Comparison of ENCODE assay signal across 8 cellular contexts in the genomic region with DNA sequence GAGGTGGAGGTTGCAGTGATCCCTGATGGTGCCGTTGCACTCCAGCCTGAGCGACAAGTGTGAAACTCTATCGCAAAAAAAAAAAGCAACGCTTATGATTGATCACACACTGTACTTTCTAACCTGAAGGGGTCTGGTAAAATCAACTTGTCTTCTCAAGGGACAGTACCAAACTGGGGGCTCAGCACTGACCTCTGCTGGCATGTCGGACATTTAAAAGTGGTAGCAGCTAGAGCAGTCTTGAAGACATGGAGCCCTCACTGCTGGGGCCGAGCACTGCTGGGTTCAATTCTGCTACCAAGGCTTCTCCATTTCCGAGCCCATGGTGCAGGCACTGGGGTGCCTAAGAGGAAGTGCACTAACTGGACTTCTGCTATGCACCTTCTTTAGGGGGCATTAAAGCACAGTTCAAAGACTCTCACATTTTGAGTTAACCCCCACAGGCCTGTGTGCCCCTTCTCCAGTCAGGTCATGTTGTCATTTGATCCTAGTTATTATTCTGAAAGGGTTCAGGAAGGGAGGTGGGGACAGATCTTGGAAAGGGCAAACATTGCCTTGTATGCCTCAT. TPM values are rescaled to one million over a fixed set of nuclear protein-coding genes. Genes with fewer than 3 reads are reported as not detected.
A peak's percentile ranks its signal among the peaks of the same experiment; 100 is the strongest.
DNase-seq lines count a peak whose midpoint lies in the region; ATAC-seq and TF ChIP-seq lines count a peak whose summit lies in the region.

No MANE protein-coding gene starts in this region.

- H2BK120ac ChIP-seq in IMR-90 (ENCODE audit: low read depth, low read length) = no peak overlapping the region

- H3K14ac ChIP-seq in IMR-90 (replicated peaks; ENCODE audit: low read depth, low read length) = no peak overlapping the region

- no peak overlapping the region for H3K18ac ChIP-seq in IMR-90 (ENCODE audit: low read depth, low read length)

- no peak overlapping the region for H4K8ac ChIP-seq in IMR-90 (ENCODE audit: low read depth in 2 of 2, low read length in 2 of 2)

- TF ChIP-seq CTCF in IMR-90 (conservative IDR thresholded peaks at IDR 0.05; ENCODE audit: low read depth, low read length) (peak; percentile 35), kidney epithelial cell (IDR thresholded peaks at IDR 0.05; ENCODE audit: insufficient read depth, low read length, poor library complexity, severe bottlenecking) (peak; percentile 25), thyroid gland (IDR thresholded peaks at IDR 0.05) (peak in 3 of 6 experiments; percentile 25 to 49 (median 32))

- H3K9ac ChIP-seq in IMR-90 (ENCODE audit: low read depth, low read length) = no peak overlapping the region

- peak; percentile 36 for ATAC-seq in activated CD8-positive, alpha-beta memory T cell treated with anti-CD3 and anti-CD28 coated beads, Interleukin-2, amount 10 ng/mL, durations not matched to agents 7 days and 5 days
- no peak for ATAC-seq in IMR-90 (ENCODE audit: low read depth)
- peak; percentile 52 for ATAC-seq in activated CD8-positive, alpha-beta T cell treated with anti-CD3 and anti-CD28 coated beads, Interleukin-2, amount 10 ng/mL, durations not matched to agents 7 days and 5 days

- H4K20me1 ChIP-seq in IMR-90 (ENCODE audit: insufficient read depth, low read length) = no peaks in the 10 kb centered on the region

- H3K4me3 ChIP-seq in IMR-90 (ENCODE audit: insufficient read depth, low read depth, low read length) (no peak overlapping the region), kidney epithelial cell (ENCODE audit: low read depth, low read length) (no peak overlapping the region), thyroid gland (replicated peaks in 1 of 3) (no peak overlapping the region)

- CTCF ChIA-PET in activated CD8-positive, alpha-beta memory T cell treated with anti-CD3 and anti-CD28 coated beads, Interleukin-2, amount 10 ng/mL, durations not matched to agents 7 days and 5 days (lab: Charles Lee) = interaction anchor here (3.5 to 6.7 kb wide), 2 partner anchors 67 to 194 kb away, joined by 18 to 102 read pairs; no protein-coding TSS in a partner anchor
- CTCF ChIA-PET in IMR-90 (lab: Yijun Ruan, JAX) = interaction anchor here (0.7 kb wide), 2 partner anchors 63 to 67 kb away, joined by 5 to 7 read pairs; no protein-coding TSS in a partner anchor
- CTCF ChIA-PET in activated CD8-positive, alpha-beta T cell treated with anti-CD3 and anti-CD28 coated beads, Interleukin-2, amount 10 ng/mL, durations not matched to agents 7 days and 5 days (lab: Charles Lee) = interaction anchor here (0.6 to 8.1 kb wide), 3 partner anchors 66 to 195 kb away, joined by 4 to 187 read pairs (median 47); no protein-coding TSS in a partner anchor

- H3K9me1 ChIP-seq in IMR-90 (ENCODE audit: insufficient read depth, low read length) = no peaks in the 10 kb centered on the region; the same call in 1 of the 2 replicates

- H3K27me3 ChIP-seq in IMR-90 (ENCODE audit: control insufficient read depth, insufficient read depth, low read length) (no peaks in the 10 kb centered on the region; the same call in 1 of the 2 replicates), kidney epithelial cell (ENCODE audit: control insufficient read depth, insufficient read depth, low read length) (no peaks in the 10 kb centered on the region), thyroid gland (no peaks in the 10 kb centered on the region)

- no peak overlapping the region for H4K5ac ChIP-seq in IMR-90 (ENCODE audit: low read depth, low read length)

- no peaks in the 10 kb centered on the region for H3K9me3 Mint-ChIP-seq in activated CD8-positive, alpha-beta memory T cell treated with anti-CD3 and anti-CD28 coated beads, Interleukin-2, amount 10 ng/mL, durations not matched to agents 7 days and 5 days (ENCODE audit: low read depth)
- no peaks in the 10 kb centered on the region for H3K9me3 Mint-ChIP-seq in activated CD8-positive, alpha-beta T cell treated with anti-CD3 and anti-CD28 coated beads, Interleukin-2, amount 10 ng/mL, durations not matched to agents 7 days and 5 days (ENCODE audit: insufficient read depth)

- no peak overlapping the region for H3K4me3 Mint-ChIP-seq in activated CD8-positive, alpha-beta memory T cell treated with anti-CD3 and anti-CD28 coated beads, Interleukin-2, amount 10 ng/mL, durations not matched to agents 7 days and 5 days
- no peak overlapping the region for H3K4me3 Mint-ChIP-seq in activated CD8-positive, alpha-beta T cell treated with anti-CD3 and anti-CD28 coated beads, Interleukin-2, amount 10 ng/mL, durations not matched to agents 7 days and 5 days

- H4K91ac ChIP-seq in IMR-90 (ENCODE audit: insufficient read depth, low read depth, low read length) = no peak overlapping the region

- H2BK5ac ChIP-seq in IMR-90 (ENCODE audit: low read depth, low read length, poor library complexity, severe bottlenecking) = no peak overlapping the region

- peaks cover 13% of the 10 kb centered on the region for H3K4me1 Mint-ChIP-seq in activated CD8-positive, alpha-beta memory T cell treated with anti-CD3 and anti-CD28 coated beads, Interleukin-2, amount 10 ng/mL, durations not matched to agents 7 days and 5 days
- peaks cover 17% of the 10 kb centered on the region for H3K4me1 Mint-ChIP-seq in activated CD8-positive, alpha-beta T cell treated with anti-CD3 and anti-CD28 coated beads, Interleukin-2, amount 10 ng/mL, durations not matched to agents 7 days and 5 days (ENCODE audit: low read depth)

- no peak overlapping the region for H3K27ac Mint-ChIP-seq in activated CD8-positive, alpha-beta memory T cell treated with anti-CD3 and anti-CD28 coated beads, Interleukin-2, amount 10 ng/mL, durations not matched to agents 7 days and 5 days
- no peak overlapping the region for H3K27ac Mint-ChIP-seq in activated CD8-positive, alpha-beta T cell treated with anti-CD3 and anti-CD28 coated beads, Interleukin-2, amount 10 ng/mL, durations not matched to agents 7 days and 5 days

- peak; percentile 53 for DNase-seq in activated CD8-positive, alpha-beta memory T cell treated with anti-CD3 and anti-CD28 coated beads, Interleukin-2, amount 10 ng/mL, durations not matched to agents 7 days and 5 days
- no peak for DNase-seq in activated CD8-positive, alpha-beta memory T cell treated with anti-CD3 and anti-CD28 coated beads for 24 hours
- no peak for DNase-seq in IMR-90
- peak; percentile 54 for DNase-seq in activated CD8-positive, alpha-beta T cell treated with anti-CD3 and anti-CD28 coated beads, Interleukin-2, amount 10 ng/mL, durations not matched to agents 7 days and 5 days
- no peak for DNase-seq in kidney epithelial cell (ENCODE audit: low read depth)
- peak; percentile 50 to 54 for DNase-seq in thyroid gland
- no peak for DNase-seq in HK-2 (ENCODE audit: unreplicated experiment)
- DNase-seq in COLO829 (ENCODE audit: low spot score) = no peak

- 17% methylated on average over 1 of the region's 7 CpGs; no CpG with 5 or more reads in 1 of the 2 experiments for WGBS in IMR-90 (ENCODE audit: extremely low coverage in 2 of 2, insufficient read length in 1 of 2), 2 experiments
- 60 to 70% methylated on average over 7 of the region's 7 CpGs for WGBS in thyroid gland, 2 donors

- H3K23ac ChIP-seq in IMR-90 (ENCODE audit: low read depth, low read length) = no peak overlapping the region

- BruUV-seq in IMR-90 (replicated peaks; lab: Mats Ljungman, UMichigan) = no TSS peak

- TF ChIP-seq RAD21 in IMR-90 (IDR thresholded peaks at IDR 0.05; ENCODE audit: low read length) = no peak

- H3K36me3 ChIP-seq in IMR-90 (ENCODE audit: control insufficient read depth, insufficient read depth, low read length) (no peaks in the 10 kb centered on the region), kidney epithelial cell (ENCODE audit: control insufficient read depth, insufficient read depth, low read length) (no peaks in the 10 kb centered on the region), thyroid gland (no peaks in the 10 kb centered on the region)

- H3K27me3 Mint-ChIP-seq in activated CD8-positive, alpha-beta memory T cell treated with anti-CD3 and anti-CD28 coated beads, Interleukin-2, amount 10 ng/mL, durations not matched to agents 7 days and 5 days = no peaks in the 10 kb centered on the region
- H3K27me3 Mint-ChIP-seq in activated CD8-positive, alpha-beta T cell treated with anti-CD3 and anti-CD28 coated beads, Interleukin-2, amount 10 ng/mL, durations not matched to agents 7 days and 5 days (ENCODE audit: low read depth) = no peaks in the 10 kb centered on the region

- 0 out of 2 replicates have a peak overlapping the region, but pooled peaks have one; percentile 7 for H2AK5ac ChIP-seq in IMR-90 (ENCODE audit: low read depth, low read length)

- H3K56ac ChIP-seq in IMR-90 (ENCODE audit: extremely low read depth, insufficient read depth, low read length) = no peak overlapping the region

- intact Hi-C loops in IMR-90 (cut with micrococcal nuclease) = loop anchor here (10.0 kb wide), 3 partner anchors 474 to 696 kb away; a partner anchor contains a TSS
- intact Hi-C loops in thyroid gland (cut with DNase I) = loop anchor here (5.0 kb wide), 1 partner anchor 193 kb away; no protein-coding TSS in a partner anchor

- no peak overlapping the region for H3K4ac ChIP-seq in IMR-90 (ENCODE audit: low read depth, low read length)

- no peaks in the 10 kb centered on the region for H3K36me3 Mint-ChIP-seq in activated CD8-positive, alpha-beta memory T cell treated with anti-CD3 and anti-CD28 coated beads, Interleukin-2, amount 10 ng/mL, durations not matched to agents 7 days and 5 days
- no peaks in the 10 kb centered on the region for H3K36me3 Mint-ChIP-seq in activated CD8-positive, alpha-beta T cell treated with anti-CD3 and anti-CD28 coated beads, Interleukin-2, amount 10 ng/mL, durations not matched to agents 7 days and 5 days (ENCODE audit: low read depth)

- H3K4me1 ChIP-seq in IMR-90 (ENCODE audit: control insufficient read depth, insufficient read depth, low read length) (peaks cover 10% of the 10 kb centered on the region), thyroid gland (no peaks in the 10 kb centered on the region)

- dilution Hi-C loops in IMR-90 (cut with HindIII; ENCODE audit: low sequenced_read_pairs, unreplicated experiment) = no loop called here

- H3K27ac ChIP-seq in IMR-90 (ENCODE audit: insufficient read depth, low read length) (no peak overlapping the region), thyroid gland (no peak overlapping the region)

- no peak for TF ChIP-seq POLR2A in IMR-90 (IDR thresholded peaks at IDR 0.05; ENCODE audit: low read depth, low read length)
- no peak for TF ChIP-seq POLR2A in thyroid gland (IDR thresholded peaks at IDR 0.05)

- no peak overlapping the region for H3K4me2 ChIP-seq in IMR-90 (ENCODE audit: low read depth, low read length)

- in situ Hi-C loops in IMR-90 (cut with MboI; ENCODE audit: low sequenced_read_pairs) = no loop called here

- POLR2A ChIA-PET in IMR-90 (lab: Charles Lee; ENCODE audit: unreplicated experiment) = no interaction called here
- POLR2A ChIA-PET in activated CD8-positive, alpha-beta T cell treated with anti-CD3 and anti-CD28 coated beads, Interleukin-2, amount 10 ng/mL, durations not matched to agents 7 days and 5 days (lab: Charles Lee) = no interaction called here

- H3K9me3 ChIP-seq in IMR-90 (ENCODE audit: control insufficient read depth, insufficient read depth, low read length) (no peaks in the 10 kb centered on the region), thyroid gland (no peaks in the 10 kb centered on the region)

- no peak overlapping the region for H2AK9ac ChIP-seq in IMR-90 (replicated peaks; ENCODE audit: low read depth, low read length, poor library complexity)

- no peaks in the 10 kb centered on the region for H3K79me1 ChIP-seq in IMR-90 (ENCODE audit: low read depth in 1 of 2, low read length in 2 of 2)

- no peak overlapping the region for H2BK15ac ChIP-seq in IMR-90 (ENCODE audit: low read depth, low read length)

- H2AFZ ChIP-seq in IMR-90 (replicated peaks; ENCODE audit: low read length, poor library complexity) = peak overlapping the region; percentile 60

- H2BK20ac ChIP-seq in IMR-90 (ENCODE audit: low read depth, low read length) = no peak overlapping the region

RNA-seq across cellular contexts. Expression of a gene that starts 26.4 kb away (rescaled TPM):
- total RNA-seq in activated CD8-positive, alpha-beta memory T cell treated with anti-CD3 and anti-CD28 coated beads, Interleukin-2, amount 10 ng/mL, durations not matched to agents 7 days and 5 days = 10 to 100 TPM; 10.6 to 21.5 TPM
- total RNA-seq in IMR-90 (2012; rRNA removed) (under 0.01 TPM in 1 of 2 replicates, not detected in the other), kidney epithelial cell (29.3 and 31.6 TPM in 2 replicates), thyroid gland (1 to 10 TPM in 2 of 4 donors, under 1 TPM in 2; 0.67 to 1.5 (median 1.0) TPM)
- 0.02 and 0.03 TPM in 2 replicates for polyA plus RNA-seq in IMR-90 (2012; rRNA removed)
- polyA plus RNA-seq in IMR-90 (2012; cell fraction: cytosol; rRNA removed) = 0.01 TPM in 2 replicates
- polyA plus RNA-seq in IMR-90 (2012; cell fraction: nucleus; rRNA removed; ENCODE audit: low replicate concordance) = 0.09 TPM in 1 of 2 replicates, not detected in the other
- total RNA-seq in activated CD8-positive, alpha-beta T cell treated with anti-CD3 and anti-CD28 coated beads, Interleukin-2, amount 10 ng/mL, durations not matched to agents 7 days and 5 days = 10 to 100 TPM; 14.3 to 15.2 TPM

Comparison
In these comparisons a context has a peak if more than half of its experiments do, and no peak if none do; other contexts are left out.
1. DNase-seq: peak in activated CD8-positive, alpha-beta memory T cell treated with anti-CD3 and anti-CD28 coated beads, Interleukin-2, amount 10 ng/mL, durations not matched to agents 7 days and 5 days (single experiment), activated CD8-positive, alpha-beta T cell treated with anti-CD3 and anti-CD28 coated beads, Interleukin-2, amount 10 ng/mL, durations not matched to agents 7 days and 5 days (single experiment) and thyroid gland (2 of 2); none in activated CD8-positive, alpha-beta memory T cell treated with anti-CD3 and anti-CD28 coated beads for 24 hours (single experiment), IMR-90 (single experiment), kidney epithelial cell (single experiment), HK-2 (single experiment) and COLO829 (single experiment).
2. RNA of a gene that starts 26.4 kb away (total RNA-seq): 29.3 to 31.6 TPM in kidney epithelial cell, 10.6 to 21.5 TPM in activated CD8-positive, alpha-beta memory T cell treated with anti-CD3 and anti-CD28 coated beads, Interleukin-2, amount 10 ng/mL, durations not matched to agents 7 days and 5 days and 14.3 to 15.2 TPM in activated CD8-positive, alpha-beta T cell treated with anti-CD3 and anti-CD28 coated beads, Interleukin-2, amount 10 ng/mL, durations not matched to agents 7 days and 5 days; 0.67 to 1.5 TPM in thyroid gland and under 0.01 TPM in IMR-90; every median in the first group is over 4 times any median in the second.